In the genomic region with DNA sequence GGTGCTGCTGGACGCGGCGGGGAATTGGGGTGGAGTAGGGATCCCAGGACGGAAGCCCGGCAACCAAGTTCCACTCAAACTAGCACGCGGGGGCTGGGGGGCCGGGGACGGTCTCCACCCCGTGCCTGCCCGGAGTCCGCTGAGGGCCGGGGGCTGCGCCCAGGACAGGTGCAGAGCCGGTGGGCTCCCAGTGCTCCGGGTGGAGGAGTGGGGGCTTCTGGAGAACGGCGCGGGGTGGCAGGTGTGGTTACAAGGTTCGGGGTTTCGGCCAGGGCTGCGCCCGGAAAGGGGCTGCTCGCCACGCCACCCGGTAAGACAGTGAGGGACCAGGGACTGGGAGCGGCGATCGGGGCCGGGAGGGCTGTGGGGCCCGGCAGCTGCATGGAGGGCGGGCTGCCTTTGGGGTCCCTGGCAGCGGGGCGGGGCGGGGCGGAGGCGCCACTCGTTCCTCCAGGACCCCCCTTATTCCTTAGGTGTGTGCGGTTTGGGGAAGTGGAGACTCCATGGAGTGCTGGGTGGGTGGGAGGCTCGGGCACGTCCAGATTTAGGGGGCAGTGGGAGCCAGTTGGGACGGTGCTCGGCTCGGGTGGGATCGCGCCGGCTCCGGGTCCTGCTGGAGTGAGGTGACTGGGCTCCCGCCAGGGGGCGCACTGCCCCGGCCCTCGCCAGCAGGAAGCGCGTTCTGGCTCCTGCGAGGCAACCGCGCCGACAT, we compare ENCODE assay signal across 8 cellular contexts. TPM values are rescaled to one million over a fixed set of nuclear protein-coding genes. Genes with fewer than 3 reads are reported as not detected.
DNase-seq lines count a peak whose midpoint lies in the region; ATAC-seq and TF ChIP-seq lines count a peak whose summit lies in the region.

No MANE protein-coding gene starts in this region.

- DNase-seq in CD4-positive, CD25-positive, alpha-beta regulatory T cell = peak; percentile 63 to 78 (median 74)
- DNase-seq in Kasumi-1 (lab: John Stamatoyannopoulos, UW) (peak; percentile 40 to 45), SW480 (ENCODE audit: low spot score) (peak; percentile 60), left ventricle myocardium superior (peak; percentile 94), prostate gland (ENCODE audit: low spot score) (peak; percentile 56), ureter (ENCODE audit: low spot score) (peak; percentile 80)

- no peak for TF ChIP-seq POLR2A in prostate gland (IDR thresholded peaks at IDR 0.05)

- H3K27ac ChIP-seq in CD4-positive, CD25-positive, alpha-beta regulatory T cell (ENCODE audit: insufficient read depth, low read length, poor library complexity, severe bottlenecking) = peak overlapping the region; percentile 41
- H3K27ac ChIP-seq in adipose tissue (ENCODE audit: low read depth, low read length) (peak overlapping the region; percentile 11), prostate gland (peak overlapping the region; percentile 48 to 70)

- peak overlapping the region in 2 of 3 donors; percentile 51 to 56 for H3K27ac Mint-ChIP-seq in CD4-positive, CD25-positive, alpha-beta regulatory T cell

- ATAC-seq in CD4-positive, CD25-positive, alpha-beta regulatory T cell (ENCODE audit: low read depth in 2 of 2) = peak; percentile 66 to 68
- ATAC-seq in GM19467 (IDR thresholded peaks at IDR 0.05; ENCODE audit: unreplicated experiment) (peak; percentile 63), left ventricle myocardium superior (peak; percentile 89)

- H3K4me3 ChIP-seq in CD4-positive, CD25-positive, alpha-beta regulatory T cell (ENCODE audit: low read depth, low read length) = peak overlapping the region; percentile 77
- peak overlapping the region; percentile 44 to 50 for H3K4me3 ChIP-seq in prostate gland

- H3K36me3 Mint-ChIP-seq in CD4-positive, CD25-positive, alpha-beta regulatory T cell = peaks cover 4% of the 10 kb centered on the region

- H3K4me1 ChIP-seq in CD4-positive, CD25-positive, alpha-beta regulatory T cell (ENCODE audit: control insufficient read depth, insufficient read depth, low read length, poor library complexity, severe bottlenecking) = peaks cover 32% of the 10 kb centered on the region
- H3K4me1 ChIP-seq in prostate gland (replicated peaks) = no peaks in the 10 kb centered on the region

- peak; percentile 85 to 91 (median 88) for TF ChIP-seq CTCF in prostate gland (IDR thresholded peaks at IDR 0.05)

- H3K4me3 Mint-ChIP-seq in CD4-positive, CD25-positive, alpha-beta regulatory T cell = peak overlapping the region; percentile 85 to 95 (median 88)

- WGBS in adipose tissue, 3 donors = 0 to 1% (median 0%) methylated on average over 54 to 58 of the region's 58 CpGs
- under 1% methylated on average over 44 of the region's 58 CpGs for WGBS in prostate gland

- H3K9me3 ChIP-seq in CD4-positive, CD25-positive, alpha-beta regulatory T cell (ENCODE audit: control insufficient read depth in 2 of 2, low read length in 2 of 2) = no peaks in the 10 kb centered on the region
- no peaks in the 10 kb centered on the region for H3K9me3 ChIP-seq in prostate gland

- H3K9me3 Mint-ChIP-seq in CD4-positive, CD25-positive, alpha-beta regulatory T cell = peaks cover 0 to 1% (median 0%) of the 10 kb centered on the region in 7 donors

- H3K27me3 ChIP-seq in CD4-positive, CD25-positive, alpha-beta regulatory T cell (ENCODE audit: control insufficient read depth, insufficient read depth, low read length) = no peaks in the 10 kb centered on the region
- no peaks in the 10 kb centered on the region for H3K27me3 ChIP-seq in prostate gland (replicated peaks; ENCODE audit: insufficient read depth)

- intact Hi-C loops in left ventricle myocardium superior (cut with micrococcal nuclease) (loop anchor here (10.0 kb wide), 1 partner anchor 177 kb away; no protein-coding TSS in a partner anchor), prostate gland (cut with DNase I) (loop anchor here (1.0 to 10.0 kb wide), 4 partner anchors 35 to 167 kb away; a partner anchor contains a TSS)

- peaks cover 11 to 55% (median 25%) of the 10 kb centered on the region in 4 donors for H3K4me1 Mint-ChIP-seq in CD4-positive, CD25-positive, alpha-beta regulatory T cell

- peaks cover 22% of the 10 kb centered on the region for H3K27me3 Mint-ChIP-seq in CD4-positive, CD25-positive, alpha-beta regulatory T cell

- H3K36me3 ChIP-seq in CD4-positive, CD25-positive, alpha-beta regulatory T cell (ENCODE audit: control insufficient read depth, insufficient read depth, low read length) = no peaks in the 10 kb centered on the region
- no peaks in the 10 kb centered on the region for H3K36me3 ChIP-seq in prostate gland

RNA-seq across cellular contexts. Expression of a gene that starts 0.8 kb away (rescaled TPM):
- 36.9 TPM for total RNA-seq in CD4-positive, CD25-positive, alpha-beta regulatory T cell
- polyA plus RNA-seq in CD4-positive, CD25-positive, alpha-beta regulatory T cell = 1 to 10 TPM; 3.2 to 5.9 (median 4.2) TPM
- 10 to 100 TPM in 2 of 3 donors, 1 to 10 TPM in 1; 1.6 to 15.6 (median 14.4) TPM for polyA plus RNA-seq in adipose tissue
- total RNA-seq in left ventricle myocardium superior = 94.6 TPM
- total RNA-seq in prostate gland = 1 to 10 TPM; 4.1 to 6.6 TPM
- 19.1 TPM for total RNA-seq in ureter

Comparison
In these comparisons a context has a peak if more than half of its experiments do, and no peak if none do; other contexts are left out.
1. Peak in every context shown above with its lines: DNase-seq, ATAC-seq, H3K4me3 ChIP-seq and H3K27ac ChIP-seq.
2. DNase-seq: peak in every context shown above with its lines; median percentile 94 in left ventricle myocardium superior; 80 in ureter; 74 in CD4-positive, CD25-positive, alpha-beta regulatory T cell; 60 in SW480; 56 in prostate gland; 42 in Kasumi-1.